8 cellular contexts compared by ENCODE assay signal in genomic region chr3:120742198-120743080, GRCh38. TPM values are rescaled to one million over a fixed set of nuclear protein-coding genes. Genes with fewer than 3 reads are reported as not detected.
DNase-seq lines count a peak whose midpoint lies in the region; ATAC-seq, FAIRE-seq and TF ChIP-seq lines count a peak whose summit lies in the region.

TSS of gene GTF2E1 (plus strand) at chr3:120742744. CDS start at chr3:120750553, 7,809 bp downstream.
TSS of gene RABL3 (minus strand) at chr3:120742516. CDS start at chr3:120742507, 9 bp downstream.

- peaks cover 1% of the 10 kb centered on the region for H3K9me3 ChIP-seq in small intestine (ENCODE audit: control insufficient read depth, low read depth)

- peak within 1 kb of the TSS; percentile 93 to 99 for H3K27ac ChIP-seq in small intestine (ENCODE audit: low read depth in 1 of 2, low read length in 1 of 2)

- no peaks in the 10 kb centered on the region for H3K27me3 ChIP-seq in bronchial epithelial cell (ENCODE audit: control insufficient read depth, insufficient read depth, low read length)
- H3K27me3 ChIP-seq in small intestine (ENCODE audit: control insufficient read depth in 2 of 2, insufficient read depth in 2 of 2, low read length in 2 of 2): no peaks in the 10 kb centered on the region

- FAIRE-seq in bronchial epithelial cell (lab: Jason Lieb, UNC) (peak; percentile 99), small intestine (lab: Jason Lieb, UNC) (no peak)

- no peak for TF ChIP-seq CTCF in AG04449 (IDR thresholded peaks at IDR 0.05; ENCODE audit: insufficient read depth, low read length, missing control alignments)
- no peak for TF ChIP-seq CTCF in WI38 (IDR thresholded peaks at IDR 0.05; ENCODE audit: low read depth, low read length)
- no peak for TF ChIP-seq CTCF in bronchial epithelial cell (IDR thresholded peaks at IDR 0.05; ENCODE audit: insufficient read depth, low read length, severe bottlenecking)

- POLR2A ChIA-PET in AG04449 (lab: Yijun Ruan, JAX): interaction anchor here (0.7 to 1.0 kb wide), 2 partner anchors 64 to 146 kb away, joined by 3 to 4 read pairs; partner anchors contain the start of gene NDUFB4

- H3K4me3 ChIP-seq in AG04449 (ENCODE audit: low read depth, low read length) (peak within 1 kb of the TSS; percentile 93), WI38 (ENCODE audit: low read depth, low read length) (peak within 1 kb of the TSS; percentile 84), bronchial epithelial cell (ENCODE audit: low read depth, low read length) (peak within 1 kb of the TSS; percentile 73), small intestine (ENCODE audit: low read depth in 1 of 2, low read length in 2 of 2) (peak within 1 kb of the TSS; percentile 78 to 94)

- H3K4me1 ChIP-seq in small intestine (ENCODE audit: control insufficient read depth in 2 of 2, insufficient read depth in 1 of 2, low read depth in 1 of 2, low read length in 1 of 2): peaks cover 4 to 16% of the 10 kb centered on the region in 2 donors

- WGBS in small intestine, 3 donors: 0 to 1% (median 0%) methylated on average over 52 of the region's 52 CpGs

- H3K36me3 ChIP-seq in bronchial epithelial cell (ENCODE audit: control insufficient read depth, insufficient read depth, low read length) (no peaks in the 10 kb centered on the region), small intestine (ENCODE audit: control insufficient read depth in 2 of 2, insufficient read depth in 2 of 2, low read length in 2 of 2) (peaks cover 0 to 3% of the 10 kb centered on the region in 2 donors)

- CTCF ChIA-PET in AG04449 (lab: Yijun Ruan, JAX): interaction anchor here (0.9 to 1.3 kb wide), 2 partner anchors 30 to 51 kb away, joined by 3 to 4 read pairs; no protein-coding TSS in a partner anchor

- ATAC-seq in GM18907 (IDR thresholded peaks at IDR 0.05; ENCODE audit: unreplicated experiment) (peak; percentile 99), HG03159 (IDR thresholded peaks at IDR 0.05; ENCODE audit: unreplicated experiment) (peak; percentile 98)

- DNase-seq in AG04449 (ENCODE audit: low read depth, low spot score) (peak; percentile 98), NCI-H2227 treated with DMSO at 0.1 percent for 48 hours (lab: John Stamatoyannopoulos, UW) (peak; percentile 97), bronchial epithelial cell (ENCODE audit: low read depth) (peak; percentile 99), iPS-NIHi11 (ENCODE audit: low spot score) (peak; percentile 98), small intestine (peak; percentile 100)

RNA-seq across cellular contexts. Expression of gene GTF2E1, which starts in this region (rescaled TPM):
- 22.4 TPM in 2 replicates for total RNA-seq in bronchial epithelial cell
- polyA plus RNA-seq in small intestine: 1 to 10 TPM; 3.0 to 7.0 (median 3.6) TPM

RNA-seq across cellular contexts. Expression of gene RABL3, which starts in this region (rescaled TPM):
- 22.5 and 31.1 TPM in 2 replicates for total RNA-seq in bronchial epithelial cell
- 10 to 100 TPM in 1 of 3 donors, 1 to 10 TPM in 2; 7.6 to 12.8 (median 7.6) TPM for polyA plus RNA-seq in small intestine

Comparison
In these comparisons a context has a peak if more than half of its experiments do, and no peak if none do; other contexts are left out.
1. Peak in every context shown above with its lines: DNase-seq, ATAC-seq, H3K4me3 ChIP-seq and H3K27ac ChIP-seq.